ENCODE assay signal across 36 cellular contexts in the genomic region with DNA sequence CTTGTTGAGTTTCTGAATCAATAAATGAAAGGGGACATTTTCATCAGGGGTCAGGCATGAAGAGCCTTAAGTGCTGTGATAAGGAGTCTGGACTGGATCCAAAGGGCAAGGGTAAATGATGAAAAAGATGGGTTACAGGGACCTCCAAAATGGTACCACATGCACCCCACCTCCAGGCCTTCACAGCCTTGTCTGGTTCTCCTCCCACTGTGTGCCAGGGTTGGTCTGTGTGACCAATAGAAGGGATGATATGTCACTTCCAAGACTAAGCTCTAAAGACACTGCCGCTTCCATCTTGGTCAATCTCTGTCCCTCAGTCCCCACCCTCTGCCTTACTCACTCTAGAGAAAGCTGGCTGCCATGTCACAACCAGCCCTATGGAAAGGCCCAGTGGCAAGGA.
"Had no signal": no experiment of that assay in that cellular context is flagged by ENCODE, and none has a peak within 500 bp of the region (broad histone marks: within the 10 kb centered on the region; RNA-seq: fewer than 3 reads in every experiment).

No MANE protein-coding gene starts in this region.

- H3K4me3 ChIP-seq: ascending aorta, cardiac muscle cell had no signal

- H3K9me3 ChIP-seq: ascending aorta had no signal

- DNase-seq: activated CD4-positive, alpha-beta memory T cell treated with anti-CD3 and anti-CD28 coated beads, Interleukin-2, amount 10 ng/mL, durations not matched to agents 7 days and 5 days; activated CD4-positive, alpha-beta T cell treated with anti-CD3 and anti-CD28 coated beads for 1 hour; activated CD4-positive, alpha-beta T cell treated with anti-CD3 and anti-CD28 coated beads for 36 hours; activated CD4-positive, alpha-beta T cell treated with anti-CD3 and anti-CD28 coated beads for 48 hours; activated CD4-positive, alpha-beta T cell treated with anti-CD3 and anti-CD28 coated beads, Interleukin-2, amount 10 ng/mL, durations not matched to agents 7 days and 5 days; activated CD4-positive, alpha-beta T cell treated with anti-CD3 and anti-CD28 coated beads, Interleukin-2, amount 50 U/mL, for 48 hours; activated CD4-positive, CD25-positive, alpha-beta regulatory T cell; activated CD8-positive, alpha-beta memory T cell treated with anti-CD3 and anti-CD28 coated beads for 24 hours; activated CD8-positive, alpha-beta memory T cell treated with anti-CD3 and anti-CD28 coated beads, Interleukin-2, amount 10 ng/mL, durations not matched to agents 7 days and 5 days; activated CD8-positive, alpha-beta memory T cell treated with anti-CD3 and anti-CD28 coated beads, Interleukin-2, amount 50 U/mL, for 48 hours; activated CD8-positive, alpha-beta T cell treated with anti-CD3 and anti-CD28 coated beads, Interleukin-2, amount 10 ng/mL, durations not matched to agents 7 days and 5 days; activated effector memory CD4-positive, alpha-beta T cell treated with Interleukin-2 at 50 U/mL for 16 hours; activated gamma-delta T cell; activated naive CD4-positive, alpha-beta T cell treated with anti-CD3 and anti-CD28 coated beads, Interleukin-2, amount 10 ng/mL, durations not matched to agents 7 days and 5 days; activated naive CD4-positive, alpha-beta T cell treated with Interleukin-2 at 50 U/mL for 16 hours; activated naive CD8-positive, alpha-beta T cell treated with anti-CD3 and anti-CD28 coated beads, Interleukin-2, amount 10 ng/mL, durations not matched to agents 7 days and 5 days; activated naive CD8-positive, alpha-beta T cell treated with anti-CD3 and anti-CD28 coated beads, Interleukin-2, amount 50 U/mL, for 24 hours; activated T-cell treated with anti-CD3 and anti-CD28 coated beads, Interleukin-2, amount 50 U/mL, for 24 hours; activated T-cell treated with anti-CD3 and anti-CD28 coated beads, Interleukin-2, amount 50 U/mL, for 48 hours; amygdala; anterior cingulate cortex; caudate nucleus; cerebellar nuclear complex; T-cell; T-helper 2 cell; T-helper 9 cell had no signal

- H3K36me3 ChIP-seq: ascending aorta, cardiac muscle cell had no signal

- H3K36me3 Mint-ChIP-seq: activated CD8-positive, alpha-beta memory T cell treated with anti-CD3 and anti-CD28 coated beads, Interleukin-2, amount 10 ng/mL, durations not matched to agents 7 days and 5 days; activated naive CD4-positive, alpha-beta T cell treated with anti-CD3 and anti-CD28 coated beads, Interleukin-2, amount 10 ng/mL, durations not matched to agents 7 days and 5 days; activated naive CD4-positive, alpha-beta T cell treated with anti-CD3 and anti-CD28 coated beads, Interleukin-2, amount 50 U/mL, for 24 hours; activated naive CD8-positive, alpha-beta T cell; activated naive CD8-positive, alpha-beta T cell treated with anti-CD3 and anti-CD28 coated beads, Interleukin-2, amount 10 ng/mL, durations not matched to agents 7 days and 5 days; brain; T-cell had no signal

- H3K4me1 Mint-ChIP-seq: activated CD4-positive, alpha-beta memory T cell treated with anti-CD3 and anti-CD28 coated beads, Interleukin-2, amount 10 ng/mL, durations not matched to agents 7 days and 5 days; activated CD4-positive, alpha-beta T cell treated with anti-CD3 and anti-CD28 coated beads, Interleukin-2, amount 10 ng/mL, durations not matched to agents 7 days and 5 days; activated CD8-positive, alpha-beta memory T cell treated with anti-CD3 and anti-CD28 coated beads, Interleukin-2, amount 10 ng/mL, durations not matched to agents 7 days and 5 days; activated naive CD4-positive, alpha-beta T cell treated with anti-CD3 and anti-CD28 coated beads, Interleukin-2, amount 10 ng/mL, durations not matched to agents 7 days and 5 days; activated naive CD4-positive, alpha-beta T cell treated with anti-CD3 and anti-CD28 coated beads, Interleukin-2, amount 50 U/mL, for 24 hours; brain; central memory CD8-positive, alpha-beta T cell; T-cell had no signal

- H3K27me3 Mint-ChIP-seq: activated CD4-positive, alpha-beta T cell treated with anti-CD3 and anti-CD28 coated beads for 36 hours; activated naive CD4-positive, alpha-beta T cell treated with anti-CD3 and anti-CD28 coated beads, Interleukin-2, amount 50 U/mL, for 24 hours; activated naive CD8-positive, alpha-beta T cell; activated naive CD8-positive, alpha-beta T cell treated with anti-CD3 and anti-CD28 coated beads, Interleukin-2, amount 10 ng/mL, durations not matched to agents 7 days and 5 days; activated naive CD8-positive, alpha-beta T cell treated with anti-CD3 and anti-CD28 coated beads, Interleukin-2, amount 50 U/mL, for 24 hours; activated T-cell treated with anti-CD3 and anti-CD28 coated beads, Interleukin-2, amount 50 U/mL, for 24 hours; central memory CD8-positive, alpha-beta T cell; T-cell had no signal

- H3K4me3 Mint-ChIP-seq: activated CD4-positive, alpha-beta memory T cell treated with anti-CD3 and anti-CD28 coated beads, Interleukin-2, amount 10 ng/mL, durations not matched to agents 7 days and 5 days; activated CD4-positive, alpha-beta T cell treated with anti-CD3 and anti-CD28 coated beads for 36 hours; activated CD4-positive, alpha-beta T cell treated with anti-CD3 and anti-CD28 coated beads, Interleukin-2, amount 10 ng/mL, durations not matched to agents 7 days and 5 days; activated CD8-positive, alpha-beta memory T cell treated with anti-CD3 and anti-CD28 coated beads, Interleukin-2, amount 10 ng/mL, durations not matched to agents 7 days and 5 days; activated CD8-positive, alpha-beta T cell treated with anti-CD3 and anti-CD28 coated beads, Interleukin-2, amount 10 ng/mL, durations not matched to agents 7 days and 5 days; activated naive CD4-positive, alpha-beta T cell treated with anti-CD3 and anti-CD28 coated beads, Interleukin-2, amount 10 ng/mL, durations not matched to agents 7 days and 5 days; activated naive CD4-positive, alpha-beta T cell treated with anti-CD3 and anti-CD28 coated beads, Interleukin-2, amount 50 U/mL, for 24 hours; activated naive CD8-positive, alpha-beta T cell; activated naive CD8-positive, alpha-beta T cell treated with anti-CD3 and anti-CD28 coated beads, Interleukin-2, amount 10 ng/mL, durations not matched to agents 7 days and 5 days; activated naive CD8-positive, alpha-beta T cell treated with anti-CD3 and anti-CD28 coated beads, Interleukin-2, amount 50 U/mL, for 24 hours; activated T-cell treated with anti-CD3 and anti-CD28 coated beads, Interleukin-2, amount 50 U/mL, for 24 hours; brain; central memory CD8-positive, alpha-beta T cell; T-cell; T-helper 2 cell treated with Interferon-gamma antibody and Interleukin-4, amounts not matched to agents 5 μg/mL and 100 μg/mL, for 36 hours had no signal

- H3K27ac Mint-ChIP-seq: activated CD4-positive, alpha-beta memory T cell treated with anti-CD3 and anti-CD28 coated beads, Interleukin-2, amount 10 ng/mL, durations not matched to agents 7 days and 5 days; activated CD4-positive, alpha-beta T cell treated with anti-CD3 and anti-CD28 coated beads for 36 hours; activated CD4-positive, alpha-beta T cell treated with anti-CD3 and anti-CD28 coated beads, Interleukin-2, amount 10 ng/mL, durations not matched to agents 7 days and 5 days; activated CD8-positive, alpha-beta memory T cell treated with anti-CD3 and anti-CD28 coated beads, Interleukin-2, amount 10 ng/mL, durations not matched to agents 7 days and 5 days; activated CD8-positive, alpha-beta T cell treated with anti-CD3 and anti-CD28 coated beads, Interleukin-2, amount 10 ng/mL, durations not matched to agents 7 days and 5 days; activated naive CD4-positive, alpha-beta T cell treated with anti-CD3 and anti-CD28 coated beads, Interleukin-2, amount 10 ng/mL, durations not matched to agents 7 days and 5 days; activated naive CD4-positive, alpha-beta T cell treated with anti-CD3 and anti-CD28 coated beads, Interleukin-2, amount 50 U/mL, for 24 hours; activated naive CD8-positive, alpha-beta T cell; activated naive CD8-positive, alpha-beta T cell treated with anti-CD3 and anti-CD28 coated beads, Interleukin-2, amount 10 ng/mL, durations not matched to agents 7 days and 5 days; activated naive CD8-positive, alpha-beta T cell treated with anti-CD3 and anti-CD28 coated beads, Interleukin-2, amount 50 U/mL, for 24 hours; activated T-cell treated with anti-CD3 and anti-CD28 coated beads, Interleukin-2, amount 50 U/mL, for 24 hours; activated T-helper 2 cell treated with anti-CD3 and anti-CD28 coated beads, Interferon-gamma antibody, Interleukin-2, Interleukin-4, amounts not matched to agents 10 μg/mL and 5 μg/mL and 100 μg/mL, durations not matched to agents 14 hours and 24 hours and 36 hours; brain; T-cell; T-helper 2 cell treated with Interferon-gamma antibody and Interleukin-4, amounts not matched to agents 5 μg/mL and 100 μg/mL, for 36 hours had no signal

- H3K27ac ChIP-seq: ascending aorta, cardiac muscle cell, VCaP had no signal

- ATAC-seq: activated CD4-positive, alpha-beta T cell treated with anti-CD3 and anti-CD28 coated beads for 36 hours; activated CD4-positive, CD25-positive, alpha-beta regulatory T cell treated with anti-CD3 and anti-CD28 coated beads, Interleukin-2, amount 50 U/mL, for 24 hours; activated CD8-positive, alpha-beta memory T cell treated with anti-CD3 and anti-CD28 coated beads, Interleukin-2, amount 10 ng/mL, durations not matched to agents 7 days and 5 days; activated CD8-positive, alpha-beta T cell treated with anti-CD3 and anti-CD28 coated beads, Interleukin-2, amount 10 ng/mL, durations not matched to agents 7 days and 5 days; activated naive CD8-positive, alpha-beta T cell treated with anti-CD3 and anti-CD28 coated beads, Interleukin-2, amount 50 U/mL, for 24 hours; T-cell had no signal

- H3K9me3 Mint-ChIP-seq: activated CD4-positive, alpha-beta memory T cell treated with anti-CD3 and anti-CD28 coated beads, Interleukin-2, amount 10 ng/mL, durations not matched to agents 7 days and 5 days; activated naive CD4-positive, alpha-beta T cell treated with anti-CD3 and anti-CD28 coated beads, Interleukin-2, amount 10 ng/mL, durations not matched to agents 7 days and 5 days; activated naive CD4-positive, alpha-beta T cell treated with anti-CD3 and anti-CD28 coated beads, Interleukin-2, amount 50 U/mL, for 24 hours; activated naive CD8-positive, alpha-beta T cell treated with anti-CD3 and anti-CD28 coated beads, Interleukin-2, amount 10 ng/mL, durations not matched to agents 7 days and 5 days; activated naive CD8-positive, alpha-beta T cell treated with anti-CD3 and anti-CD28 coated beads, Interleukin-2, amount 50 U/mL, for 24 hours; activated T-cell treated with anti-CD3 and anti-CD28 coated beads, Interleukin-2, amount 50 U/mL, for 24 hours; activated T-helper 2 cell treated with anti-CD3 and anti-CD28 coated beads, Interferon-gamma antibody, Interleukin-2, Interleukin-4, amounts not matched to agents 10 μg/mL and 5 μg/mL and 100 μg/mL, durations not matched to agents 14 hours and 24 hours and 36 hours; brain; central memory CD8-positive, alpha-beta T cell; T-cell; T-helper 2 cell treated with Interferon-gamma antibody and Interleukin-4, amounts not matched to agents 5 μg/mL and 100 μg/mL, for 36 hours had no signal

- H3K27me3 ChIP-seq: ascending aorta had no signal

- H3K4me1 ChIP-seq: ascending aorta had no signal
